9 cellular contexts compared by ENCODE assay signal in genomic region chr11:46348986-46349401, GRCh38. TPM values are rescaled to one million over a fixed set of nuclear protein-coding genes. Genes with fewer than 3 reads are reported as not detected.
A peak's percentile ranks its signal among the peaks of the same experiment; 100 is the strongest.
DNase-seq lines count a peak whose midpoint lies in the region; ATAC-seq and TF ChIP-seq lines count a peak whose summit lies in the region.
"Had no signal": no experiment of that assay in that cellular context is flagged by ENCODE, and none has a peak within 500 bp of the region (broad histone marks: within the 10 kb centered on the region; RNA-seq: fewer than 3 reads in every experiment).

No MANE protein-coding gene starts in this region.

- WGBS in esophagus squamous epithelium, 2 donors = 54 to 55% methylated on average over 8 to 9 of the region's 9 CpGs

- H3K9me3 Mint-ChIP-seq in stimulated activated naive CD8-positive, alpha-beta T cell treated with anti-CD3 and anti-CD28 coated beads, Interleukin-15, amount 100 ng/mL, for 72 hours = no peaks in the 10 kb centered on the region

- H3K4me3 Mint-ChIP-seq in stimulated activated naive CD8-positive, alpha-beta T cell treated with anti-CD3 and anti-CD28 coated beads, Interleukin-15, amount 100 ng/mL, for 72 hours = peak overlapping the region; percentile 93 to 96

- H3K27ac ChIP-seq in esophagus squamous epithelium = peak overlapping the region in 1 of 4 donors; percentile 85

- peak overlapping the region in 3 of 4 donors; percentile 53 to 94 (median 84) for H3K4me3 ChIP-seq in esophagus squamous epithelium

- H3K9me3 ChIP-seq in esophagus squamous epithelium = no peaks in the 10 kb centered on the region

- H3K27me3 ChIP-seq in esophagus squamous epithelium = no peaks in the 10 kb centered on the region

- no peak for TF ChIP-seq CTCF in esophagus squamous epithelium (IDR thresholded peaks at IDR 0.05)

- H3K4me1 ChIP-seq in esophagus squamous epithelium = peaks cover 65 to 95% (median 78%) of the 10 kb centered on the region in 3 donors

- H3K27me3 Mint-ChIP-seq in stimulated activated naive CD8-positive, alpha-beta T cell treated with anti-CD3 and anti-CD28 coated beads, Interleukin-15, amount 100 ng/mL, for 72 hours = no peaks in the 10 kb centered on the region

- H3K27ac Mint-ChIP-seq in stimulated activated naive CD8-positive, alpha-beta T cell treated with anti-CD3 and anti-CD28 coated beads, Interleukin-15, amount 100 ng/mL, for 72 hours = peak overlapping the region; percentile 84 to 91

- no peak for TF ChIP-seq POLR2A in esophagus squamous epithelium (IDR thresholded peaks at IDR 0.05)

- DNase-seq in NCI-H345 (lab: John Stamatoyannopoulos, UW) (peak; percentile 23), NCI-H345 treated with DMSO at 0.1 percent for 48 hours (lab: John Stamatoyannopoulos, UW; ENCODE audit: unreplicated experiment) (no peak), esophagus squamous epithelium (lab: John Stamatoyannopoulos, UW) (no peak), occipital lobe (lab: John Stamatoyannopoulos, UW) (no peak), HCEC 1CT (no peak)
- peak; percentile 41 for DNase-seq in activated CD4-positive, alpha-beta T cell treated with anti-CD3 and anti-CD28 coated beads, Interleukin-2, amount 50 U/mL, for 1 hour
- peak in 1 of 2 donors; percentile 76 for DNase-seq in stimulated activated naive CD8-positive, alpha-beta T cell treated with anti-CD3 and anti-CD28 coated beads, Interleukin-15, amount 100 ng/mL, for 72 hours

- H3K4me1 Mint-ChIP-seq in stimulated activated naive CD8-positive, alpha-beta T cell treated with anti-CD3 and anti-CD28 coated beads, Interleukin-15, amount 100 ng/mL, for 72 hours = peaks cover 90% of the 10 kb centered on the region

- intact Hi-C loops in esophagus squamous epithelium (cut with DNase I) = no loop called here

- ATAC-seq in stimulated activated naive CD8-positive, alpha-beta T cell treated with anti-CD3 and anti-CD28 coated beads, Interleukin-15, amount 100 ng/mL, for 72 hours = peak; percentile 63
- no peak for ATAC-seq in HG03097 (IDR thresholded peaks at IDR 0.05; ENCODE audit: low FRiP score, unreplicated experiment)

- H3K36me3 ChIP-seq in esophagus squamous epithelium = no peaks in the 10 kb centered on the region

RNA-seq across cellular contexts. Expression of gene DGKZ, which starts 1.7 kb away (rescaled TPM):
- total RNA-seq in esophagus squamous epithelium (10 to 100 TPM; 38.5 to 53.1 (median 45.7) TPM), occipital lobe (33.5 TPM)

RNA-seq across cellular contexts. Expression of gene MDK, which starts 32.5 kb away (rescaled TPM):
- total RNA-seq in esophagus squamous epithelium (10 to 100 TPM in 3 of 4 donors, 1 to 10 TPM in 1; 5.4 to 62.6 (median 22.5) TPM), occipital lobe (15.1 TPM)

RNA-seq across cellular contexts. Expression of gene CHRM4, which starts 42.6 kb away (rescaled TPM):
- not detected for total RNA-seq in esophagus squamous epithelium
- 0.78 TPM for total RNA-seq in occipital lobe
- total RNA-seq: fibroblast of lung had no signal

Comparison
In these comparisons a context has a peak if more than half of its experiments do, and no peak if none do; other contexts are left out.
1. DNase-seq: peak in NCI-H345 (single experiment) and activated CD4-positive, alpha-beta T cell treated with anti-CD3 and anti-CD28 coated beads, Interleukin-2, amount 50 U/mL, for 1 hour (single experiment); none in NCI-H345 treated with DMSO at 0.1 percent for 48 hours (single experiment), esophagus squamous epithelium (single experiment), occipital lobe (single experiment) and HCEC 1CT (single experiment).